ENCODE assay signal across 21 cellular contexts in genomic region chr11:74771139-74771538, GRCh38. TPM values are rescaled to one million over a fixed set of nuclear protein-coding genes. Genes with fewer than 3 reads are reported as not detected.
A peak's percentile ranks its signal among the peaks of the same experiment; 100 is the strongest.
DNase-seq lines count a peak whose midpoint lies in the region; ATAC-seq, FAIRE-seq and TF ChIP-seq lines count a peak whose summit lies in the region.
"Had no signal": no experiment of that assay in that cellular context is flagged by ENCODE, and none has a peak within 500 bp of the region (broad histone marks: within the 10 kb centered on the region; RNA-seq: fewer than 3 reads in every experiment).

No MANE protein-coding gene starts in this region.

- H3K27me3 ChIP-seq in GM12878 (replicated peaks in 1 of 2; ENCODE audit: control insufficient read depth in 2 of 2, insufficient read depth in 2 of 2, low read length in 1 of 2) (no peaks in the 10 kb centered on the region), endothelial cell of umbilical vein (ENCODE audit: control insufficient read depth in 2 of 2, insufficient read depth in 2 of 2, low read length in 2 of 2) (no peaks in the 10 kb centered on the region), neutrophil (no peaks in the 10 kb centered on the region)
- H3K27me3 ChIP-seq: BE2C had no signal

- no TSS peak for BruUV-seq in GM12878 (replicated peaks; lab: Mats Ljungman, UMichigan)
- TSS peak; percentile 23 for BruUV-seq in endothelial cell of umbilical vein (replicated peaks; lab: Mats Ljungman, UMichigan)

- ATAC-seq in GM12878: no peak
- no peak for ATAC-seq in GM19455 (IDR thresholded peaks at IDR 0.05; ENCODE audit: unreplicated experiment)
- ATAC-seq in HG03342 (IDR thresholded peaks at IDR 0.05; ENCODE audit: unreplicated experiment): no peak
- ATAC-seq in HG03135 (IDR thresholded peaks at IDR 0.05; ENCODE audit: unreplicated experiment): no peak
- ATAC-seq: CD8-positive, alpha-beta T cell had no signal

- in situ Hi-C loops in GM12878 (cut with MboI): no loop called here

- H3K4me2 ChIP-seq in GM12878 (ENCODE audit: control insufficient read depth, insufficient read depth) (peak overlapping the region; percentile 15; the same call in 1 of the 2 replicates), endothelial cell of umbilical vein (ENCODE audit: insufficient read depth, low read length) (peak overlapping the region; percentile 55)

- no peaks in the 10 kb centered on the region for H3K9me1 ChIP-seq in endothelial cell of umbilical vein (replicated peaks; ENCODE audit: control insufficient read depth, extremely low read depth, insufficient read depth, low read length)

- intact Hi-C loops in GM12878 (cut with micrococcal nuclease; ENCODE audit: unreplicated experiment) (no loop called here), endothelial cell of umbilical vein (cut with micrococcal nuclease) (no loop called here)

- H3K27ac ChIP-seq in GM12878 (ENCODE audit: control insufficient read depth, insufficient read depth) (no peak overlapping the region), endothelial cell of umbilical vein (ENCODE audit: insufficient read depth, low read depth, low read length) (peak overlapping the region; percentile 80), neutrophil (peak overlapping the region; percentile 81)
- H3K27ac ChIP-seq: C4-2B, GM23248 had no signal

- H4K20me1 ChIP-seq in GM12878 (ENCODE audit: control insufficient read depth, insufficient read depth): no peaks in the 10 kb centered on the region
- H4K20me1 ChIP-seq in endothelial cell of umbilical vein (replicated peaks; ENCODE audit: control insufficient read depth, extremely low read depth, insufficient read depth, low read length): peaks cover 4% of the 10 kb centered on the region

- dilution Hi-C loops in endothelial cell of umbilical vein (cut with MboI; ENCODE audit: extremely low pct_ligation_motif_present, low sequenced_read_pairs): no loop called here

- WGBS in GM12878 (ENCODE audit: insufficient coverage, insufficient replicate concordance, low lambda C conversion rate, missing lambda C conversion rate): 92% methylated on average over 3 of the region's 3 CpGs

- RAD21 ChIA-PET in GM12878 (lab: Charles Lee; ENCODE audit: unreplicated experiment): no interaction called here

- TF ChIP-seq POLR2A in GM12892 (IDR thresholded peaks at IDR 0.05; ENCODE audit: low read depth, low read length): no peak
- TF ChIP-seq POLR2A in GM12878 (IDR thresholded peaks at IDR 0.05; ENCODE audit: low read depth, low read length): no peak
- no peak for TF ChIP-seq POLR2A in endothelial cell of umbilical vein (IDR thresholded peaks at IDR 0.05; ENCODE audit: low read depth, low read length)

- TF ChIP-seq EP300 in GM12878 (IDR thresholded peaks at IDR 0.05; ENCODE audit: borderline replicate concordance in 1 of 2, control insufficient read depth in 1 of 2, low read depth in 2 of 2, low read length in 2 of 2): no peak

- FAIRE-seq in GM12892 (lab: Jason Lieb, UNC) (peak; percentile 53), GM12878 (lab: Jason Lieb, UNC) (no peak), endothelial cell of umbilical vein (lab: Jason Lieb, UNC) (no peak)
- FAIRE-seq: A204.1, D721Med, G401.6 had no signal

- H3K4me3 ChIP-seq in GM12878 (no peak overlapping the region), endothelial cell of umbilical vein (replicated peaks in 1 of 3; ENCODE audit: insufficient read depth in 1 of 3, low read depth in 1 of 3, low read length in 3 of 3) (no peak overlapping the region), neutrophil (ENCODE audit: low read depth in 1 of 2, low read length in 1 of 2) (peak overlapping the region in 1 of 2 experiments; percentile 33)
- H3K4me3 ChIP-seq: GM23248 had no signal

- H3K36me3 ChIP-seq in GM12878 (ENCODE audit: control insufficient read depth in 2 of 2, insufficient read depth in 2 of 2, low read length in 1 of 2) (no peaks in the 10 kb centered on the region), endothelial cell of umbilical vein (ENCODE audit: control insufficient read depth in 2 of 2, extremely low read depth in 1 of 2, insufficient read depth in 2 of 2, low read length in 2 of 2) (no peaks in the 10 kb centered on the region), neutrophil (no peaks in the 10 kb centered on the region)
- H3K36me3 ChIP-seq: BE2C had no signal

- no peak for TF ChIP-seq RAD21 in GM12878 (IDR thresholded peaks at IDR 0.05; ENCODE audit: insufficient read depth, low read depth, low read length)

- peaks cover 24% of the 10 kb centered on the region for H3K79me2 ChIP-seq in GM12878 (ENCODE audit: control insufficient read depth, insufficient read depth, low read length)
- H3K79me2 ChIP-seq in endothelial cell of umbilical vein (ENCODE audit: control insufficient read depth, insufficient read depth, low read length): peaks cover 61% of the 10 kb centered on the region

- TF ChIP-seq CTCF in GM12878 (IDR thresholded peaks at IDR 0.05 in 2 of 3, conservative IDR thresholded peaks at IDR 0.05 in 1 of 3; ENCODE audit: control insufficient read depth in 2 of 3, extremely low read depth in 1 of 3, insufficient read depth in 1 of 3, low read depth in 3 of 3, low read length in 3 of 3) (no peak), endothelial cell of umbilical vein (IDR thresholded peaks at IDR 0.05; ENCODE audit: extremely low read depth in 1 of 2, insufficient read depth in 1 of 2, low read depth in 1 of 2, low read length in 2 of 2) (no peak), neutrophil (IDR thresholded peaks at IDR 0.05) (no peak)

- no peak overlapping the region for H2AFZ ChIP-seq in GM12878 (ENCODE audit: control insufficient read depth, low read depth, low read length)
- H2AFZ ChIP-seq in endothelial cell of umbilical vein (ENCODE audit: low read depth, low read length): no peak overlapping the region
- H2AFZ ChIP-seq: GM23248 had no signal

- POLR2A ChIA-PET in GM12878 (lab: Charles Lee) (no interaction called here), endothelial cell of umbilical vein (lab: Charles Lee) (no interaction called here)

- CTCF ChIA-PET in GM12878 (lab: Yijun Ruan, JAX) (interaction anchor here (0.8 to 1.5 kb wide), 2 partner anchors 10 to 69 kb away, joined by 3 to 4 read pairs; no protein-coding TSS in a partner anchor), endothelial cell of umbilical vein (lab: Charles Lee) (interaction anchor here (2.1 kb wide), 1 partner anchor 76 kb away, joined by 8 read pairs; no protein-coding TSS in a partner anchor)

- no peaks in the 10 kb centered on the region for H3K9me3 ChIP-seq in GM12878 (replicated peaks; ENCODE audit: control insufficient read depth, insufficient read depth, low read length)
- no peaks in the 10 kb centered on the region for H3K9me3 ChIP-seq in endothelial cell of umbilical vein (replicated peaks; ENCODE audit: control insufficient read depth, insufficient read depth, low read length)
- no peaks in the 10 kb centered on the region for H3K9me3 ChIP-seq in neutrophil
- H3K9me3 ChIP-seq: BE2C had no signal

- peaks cover 39% of the 10 kb centered on the region for H3K4me1 ChIP-seq in GM12878 (ENCODE audit: control insufficient read depth, insufficient read depth, low read length)
- H3K4me1 ChIP-seq in endothelial cell of umbilical vein (ENCODE audit: control insufficient read depth, extremely low read depth, insufficient read depth, low read length): peaks cover 20% of the 10 kb centered on the region
- H3K4me1 ChIP-seq in neutrophil (ENCODE audit: control insufficient read depth in 1 of 2, insufficient read depth in 1 of 2, low read depth in 1 of 2, low read length in 1 of 2): peaks cover 12 to 26% of the 10 kb centered on the region in 2 experiments
- H3K4me1 ChIP-seq: BE2C had no signal

- SMC1A ChIA-PET in GM12878 (lab: Charles Lee; ENCODE audit: uncharacterized antibody, unreplicated experiment): interaction anchor here (2.9 kb wide), 1 partner anchor 11 kb away, joined by 18 read pairs; no protein-coding TSS in a partner anchor

- H3K9ac ChIP-seq in GM12878 (ENCODE audit: control insufficient read depth, insufficient read depth, low read length) (no peak overlapping the region), endothelial cell of umbilical vein (replicated peaks; ENCODE audit: extremely low read depth, insufficient read depth, low read length) (peak overlapping the region; percentile 24)
- H3K9ac ChIP-seq: GM23248 had no signal

- DNase-seq in GM12892 (ENCODE audit: insufficient read length): no peak
- DNase-seq in GM12878 (ENCODE audit: low read depth, low spot score): no peak
- no peak for DNase-seq in endothelial cell of umbilical vein (ENCODE audit: low read depth, low spot score)
- DNase-seq: BE2C; CD8-positive, alpha-beta T cell; COR-L47; DMS153; DMS79 treated with DMSO at 0.1 percent for 48 hours; EL; GM23248; H7; KG1 had no signal

RNA-seq across cellular contexts. Expression of gene RNF169, which starts 22.5 kb away (rescaled TPM):
- 6.0 TPM for polyA plus RNA-seq in GM12892 (2012; ENCODE audit: missing spikeins)
- 35.5 and 35.8 TPM in 2 replicates for total RNA-seq in GM12878 (2013; cell fraction: nucleolus; rRNA removed)
- total RNA-seq in GM12878 (2014; rRNA removed): 12.1 and 14.0 TPM in 2 replicates
- total RNA-seq in GM12878 (2014; rRNA removed; fragmentation: Illumina TruSeq; extraction: Trizol): 13.2 and 14.1 TPM in 2 replicates
- total RNA-seq in GM12878 (2021): 12.8 and 13.1 TPM in 2 replicates
- 3.3 TPM for polyA plus RNA-seq in GM12878 (2011; ENCODE audit: low read depth)
- polyA plus RNA-seq in GM12878 (2011; rRNA removed): 12.0 and 14.8 TPM in 2 replicates
- polyA plus RNA-seq in GM12878 (2011; cell fraction: cytosol; rRNA removed): 6.0 and 7.4 TPM in 2 replicates
- 9.8 and 11.9 TPM in 2 replicates for polyA plus RNA-seq in GM12878 (2011; cell fraction: nucleus; rRNA removed)
- 4.7 and 5.2 TPM in 2 replicates for polyA plus RNA-seq in GM12878 (2012)
- 7.5 and 9.8 TPM in 2 replicates for polyA plus RNA-seq in GM12878 (2014; fragmentation: Illumina TruSeq; extraction: Trizol)
- polyA plus RNA-seq in GM12878 (2014; fragmentation: Nextera tagmentation; extraction: Ambion mirVana): under 1 TPM; 0.32 to 0.42 TPM
- polyA plus RNA-seq in GM12878 (2014; rRNA removed): 5.1 and 5.2 TPM in 2 replicates
- under 1 TPM; 0.74 to 0.97 TPM for polyA plus RNA-seq in GM12878 (2016; fragmentation: Nextera tagmentation; extraction: Ambion mirVana)
- polyA minus RNA-seq in GM12878 (2011; rRNA and poly(A)+ RNA removed): 32.6 and 32.9 TPM in 2 replicates
- 10.6 and 11.4 TPM in 2 replicates for polyA minus RNA-seq in GM12878 (2011; cell fraction: cytosol; rRNA and poly(A)+ RNA removed)
- polyA minus RNA-seq in GM12878 (2011; cell fraction: nucleus; rRNA and poly(A)+ RNA removed): 20.8 and 27.7 TPM in 2 replicates
- 17.3 and 21.3 TPM in 2 replicates for total RNA-seq in endothelial cell of umbilical vein
- polyA plus RNA-seq in endothelial cell of umbilical vein: 5.2 and 5.8 TPM in 2 replicates
- 4.8 and 5.4 TPM in 2 replicates for polyA plus RNA-seq in endothelial cell of umbilical vein (2011; cell fraction: cytosol; rRNA removed)
- 14.5 and 16.5 TPM in 2 replicates for polyA plus RNA-seq in endothelial cell of umbilical vein (2011; cell fraction: nucleus; rRNA removed)
- polyA plus RNA-seq in endothelial cell of umbilical vein (2012): 10.6 and 10.9 TPM in 2 replicates
- 33.8 and 33.9 TPM in 2 replicates for polyA minus RNA-seq in endothelial cell of umbilical vein
- polyA minus RNA-seq in endothelial cell of umbilical vein (2011; cell fraction: cytosol; rRNA and poly(A)+ RNA removed): 19.3 TPM
- polyA minus RNA-seq in endothelial cell of umbilical vein (2011; cell fraction: nucleus; rRNA and poly(A)+ RNA removed): 36.8 and 49.7 TPM in 2 replicates

RNA-seq across cellular contexts. Expression of gene CHRDL2, which starts 39.9 kb away (rescaled TPM):
- polyA plus RNA-seq in GM12892 (2012; ENCODE audit: missing spikeins): not detected
- total RNA-seq in GM12878 (2013; cell fraction: nucleolus; rRNA removed): not detected in 2 replicates
- total RNA-seq in GM12878 (2014; rRNA removed): not detected in 2 replicates
- total RNA-seq in GM12878 (2014; rRNA removed; fragmentation: Illumina TruSeq; extraction: Trizol): not detected in 2 replicates
- not detected in 2 replicates for total RNA-seq in GM12878 (2021)
- not detected for polyA plus RNA-seq in GM12878 (2011; ENCODE audit: low read depth)
- not detected in 2 replicates for polyA plus RNA-seq in GM12878 (2011; rRNA removed)
- not detected in 2 replicates for polyA plus RNA-seq in GM12878 (2011; cell fraction: cytosol; rRNA removed)
- not detected in 2 replicates for polyA plus RNA-seq in GM12878 (2011; cell fraction: nucleus; rRNA removed)
- not detected in 2 replicates for polyA plus RNA-seq in GM12878 (2012)
- polyA plus RNA-seq in GM12878 (2014; fragmentation: Illumina TruSeq; extraction: Trizol): not detected in 2 replicates
- not detected for polyA plus RNA-seq in GM12878 (2014; fragmentation: Nextera tagmentation; extraction: Ambion mirVana)
- not detected in 2 replicates for polyA plus RNA-seq in GM12878 (2014; rRNA removed)
- polyA plus RNA-seq in GM12878 (2016; fragmentation: Nextera tagmentation; extraction: Ambion mirVana): not detected
- polyA minus RNA-seq in GM12878 (2011; rRNA and poly(A)+ RNA removed): not detected in 2 replicates
- polyA minus RNA-seq in GM12878 (2011; cell fraction: cytosol; rRNA and poly(A)+ RNA removed): not detected in 2 replicates
- polyA minus RNA-seq in GM12878 (2011; cell fraction: nucleus; rRNA and poly(A)+ RNA removed): not detected in 2 replicates
- total RNA-seq in endothelial cell of umbilical vein: not detected in 2 replicates
- polyA plus RNA-seq in endothelial cell of umbilical vein: not detected in 2 replicates
- not detected in 2 replicates for polyA plus RNA-seq in endothelial cell of umbilical vein (2011; cell fraction: cytosol; rRNA removed)
- polyA plus RNA-seq in endothelial cell of umbilical vein (2011; cell fraction: nucleus; rRNA removed): not detected in 2 replicates
- polyA plus RNA-seq in endothelial cell of umbilical vein (2012): not detected in 2 replicates
- polyA minus RNA-seq in endothelial cell of umbilical vein: not detected in 2 replicates
- polyA minus RNA-seq in endothelial cell of umbilical vein (2011; cell fraction: cytosol; rRNA and poly(A)+ RNA removed): not detected
- polyA minus RNA-seq in endothelial cell of umbilical vein (2011; cell fraction: nucleus; rRNA and poly(A)+ RNA removed): not detected in 2 replicates
- total RNA-seq: CD8-positive, alpha-beta T cell; GM23248; H7; HT1080 had no signal
- polyA plus RNA-seq: GM23248 had no signal
